8 cellular contexts compared by ENCODE assay signal in the genomic region with DNA sequence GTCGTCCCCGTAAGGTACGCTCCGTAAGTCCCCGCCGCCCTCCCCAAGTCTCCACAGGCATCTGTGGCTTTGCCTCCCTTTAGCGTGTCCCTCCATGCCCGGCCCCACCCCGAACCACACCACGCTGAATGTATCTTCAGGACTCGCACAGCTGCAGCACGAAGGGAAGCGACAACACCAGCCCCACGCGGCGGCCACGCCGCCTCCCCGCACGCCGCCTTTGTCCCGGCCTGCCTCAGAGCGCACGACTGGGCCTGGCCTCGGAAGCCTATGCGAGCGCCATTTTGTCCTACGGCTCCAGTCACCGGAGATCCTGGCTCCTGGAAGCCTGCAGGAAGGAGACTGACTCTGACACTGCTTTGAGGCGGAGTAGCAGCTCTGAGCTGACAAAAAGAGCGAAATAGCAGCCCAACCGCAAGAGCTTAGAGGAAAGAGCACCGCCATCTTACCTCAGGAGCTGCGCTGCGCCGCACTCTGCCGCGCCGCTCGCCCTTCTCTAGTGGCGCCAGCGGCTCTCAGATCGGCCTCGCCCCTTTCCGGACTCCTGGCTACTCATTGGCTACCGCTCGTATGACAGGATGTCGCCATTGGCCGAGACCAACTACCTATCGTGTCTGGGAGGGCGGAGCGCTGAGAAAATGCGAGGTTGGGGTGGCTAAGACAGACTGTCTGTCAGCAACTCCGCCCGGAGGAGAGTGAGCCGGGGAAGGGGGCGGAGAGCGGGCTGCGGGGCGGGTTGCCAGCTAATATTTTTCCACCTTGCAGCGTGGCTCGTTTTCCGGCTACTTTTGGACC.
DNase-seq lines count a peak whose midpoint lies in the region; ATAC-seq and FAIRE-seq lines count a peak whose summit lies in the region.

A gene with protein sequence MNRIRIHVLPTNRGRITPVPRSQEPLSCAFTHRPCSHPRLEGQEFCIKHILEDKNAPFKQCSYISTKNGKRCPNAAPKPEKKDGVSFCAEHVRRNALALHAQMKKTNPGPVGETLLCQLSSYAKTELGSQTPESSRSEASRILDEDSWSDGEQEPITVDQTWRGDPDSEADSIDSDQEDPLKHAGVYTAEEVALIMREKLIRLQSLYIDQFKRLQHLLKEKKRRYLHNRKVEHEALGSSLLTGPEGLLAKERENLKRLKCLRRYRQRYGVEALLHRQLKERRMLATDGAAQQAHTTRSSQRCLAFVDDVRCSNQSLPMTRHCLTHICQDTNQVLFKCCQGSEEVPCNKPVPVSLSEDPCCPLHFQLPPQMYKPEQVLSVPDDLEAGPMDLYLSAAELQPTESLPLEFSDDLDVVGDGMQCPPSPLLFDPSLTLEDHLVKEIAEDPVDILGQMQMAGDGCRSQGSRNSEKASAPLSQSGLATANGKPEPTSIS (minus strand): TSS at position 501 of the 795 bp plus-strand sequence. CDS start 606 bp downstream, outside the sequence.

- DNase-seq in COLO829 (ENCODE audit: low spot score): peak; percentile 98
- peak; percentile 99 for DNase-seq in HTR-8/SVneo (ENCODE audit: insufficient read length, low spot score)
- DNase-seq in NOMO-1 treated with dmso at 0.1 percent for 144 hours (lab: John Stamatoyannopoulos, UW; ENCODE audit: unreplicated experiment): peak; percentile 99
- peak; percentile 67 to 94 (median 91) for DNase-seq in activated CD8-positive, alpha-beta memory T cell treated with anti-CD3 and anti-CD28 coated beads for 48 hours (ENCODE audit: low read depth in 2 of 3, low spot score in 2 of 3)
- DNase-seq in effector memory CD8-positive, alpha-beta T cell: peak; percentile 95 to 96 (median 95)
- peak; percentile 85 to 94 for DNase-seq in memory B cell (ENCODE audit: low spot score in 2 of 2)
- DNase-seq in stimulated activated CD8-positive, alpha-beta memory T cell treated with anti-CD3 and anti-CD28 coated beads, Interleukin-12 subunit alpha, Interleukin-12 subunit beta, amount 100 ng/mL, for 24 hours (ENCODE audit: extremely low read depth): peak; percentile 94

- peaks cover 37 to 41% of the 10 kb centered on the region in 2 donors for H3K4me1 Mint-ChIP-seq in effector memory CD8-positive, alpha-beta T cell (ENCODE audit: low read depth in 2 of 2)
- H3K4me1 Mint-ChIP-seq in memory B cell: peaks cover 26% of the 10 kb centered on the region

- peak; percentile 86 for FAIRE-seq in HTR-8/SVneo (lab: Jason Lieb, UNC)

- H3K27me3 Mint-ChIP-seq in effector memory CD8-positive, alpha-beta T cell: no peaks in the 10 kb centered on the region
- H3K27me3 Mint-ChIP-seq in memory B cell: no peaks in the 10 kb centered on the region

- no peaks in the 10 kb centered on the region for H3K9me3 Mint-ChIP-seq in effector memory CD8-positive, alpha-beta T cell
- H3K9me3 Mint-ChIP-seq in memory B cell: no peaks in the 10 kb centered on the region

- peak within 1 kb of the TSS; percentile 91 to 93 for H3K4me3 Mint-ChIP-seq in effector memory CD8-positive, alpha-beta T cell
- peak within 1 kb of the TSS; percentile 85 for H3K4me3 Mint-ChIP-seq in memory B cell

- H3K27ac Mint-ChIP-seq in effector memory CD8-positive, alpha-beta T cell: peak within 1 kb of the TSS; percentile 96 to 97
- peak within 1 kb of the TSS; percentile 93 for H3K27ac Mint-ChIP-seq in memory B cell

- ATAC-seq in GM21367 (IDR thresholded peaks at IDR 0.05; ENCODE audit: unreplicated experiment) (peak; percentile 98), memory B cell (ENCODE audit: low read depth) (peak; percentile 92)
- ATAC-seq in effector memory CD8-positive, alpha-beta T cell (replicated peaks): peak; percentile 95

- peaks cover 66% of the 10 kb centered on the region for H3K36me3 Mint-ChIP-seq in effector memory CD8-positive, alpha-beta T cell (ENCODE audit: insufficient read depth)
- peaks cover 19% of the 10 kb centered on the region for H3K36me3 Mint-ChIP-seq in memory B cell

Comparison
In these comparisons a context has a peak if more than half of its experiments do, and no peak if none do; other contexts are left out.
1. Peak in every context shown above with its lines: DNase-seq and ATAC-seq.